31 cellular contexts compared by ENCODE assay signal in genomic region chr3:164080208-164080607, GRCh38.
"Had no signal": no experiment of that assay in that cellular context is flagged by ENCODE, and none has a peak within 500 bp of the region (broad histone marks: within the 10 kb centered on the region; RNA-seq: fewer than 3 reads in every experiment).

No MANE protein-coding gene starts in this region.

- DNase-seq: Karpas-422, MM.1S, MV-4-11, NCI-H1092, NCI-H1105, NCI-H1417 treated with DMSO at 0.1 percent for 48 hours, NCI-H1436 treated with DMSO at 0.1 percent for 48 hours, NCI-H1694 treated with DMSO at 0.1 percent for 48 hours, NCI-H187 treated with DMSO at 0.1 percent for 48 hours, NCI-H2029, NCI-H2081, NCI-H2171 treated with DMSO at 0.1 percent for 48 hours, NCI-H226, NCI-H446 treated with DMSO at 0.1 percent for 48 hours, NCI-H510A, NCI-H524, NCI-H526, NCI-H69, NCI-H748 treated with DMSO at 0.1 percent for 48 hours, NCI-H82, PC-9, SHP77, SIG-M5, SJCRH30, SW 1271 had no signal

- H3K4me1 ChIP-seq: SJCRH30 had no signal

- H3K36me3 ChIP-seq: SJCRH30 had no signal

- H3K4me2 ChIP-seq: PC-9 had no signal

- H3K9me3 ChIP-seq: SJCRH30 had no signal

- H3K27ac ChIP-seq: PC-9, RWPE1, SJCRH30, SK-N-MC had no signal

- H3K27me3 ChIP-seq: SJCRH30 had no signal

- FAIRE-seq: RCC 7860 had no signal

- H3K4me3 ChIP-seq: PC-9, SJCRH30, SK-N-MC had no signal

- ATAC-seq: Panc1, Right ventricle myocardium inferior, SK-N-SH treated with all-trans-retinoic acid at 6 μM for 48 hours had no signal

- H2AFZ ChIP-seq: PC-9 had no signal
